ENCODE assay signal across 8 cellular contexts in genomic region chr12:46523863-46524770, GRCh38.
DNase-seq lines count a peak whose midpoint lies in the region; ATAC-seq and TF ChIP-seq lines count a peak whose summit lies in the region.

No MANE protein-coding gene starts in this region.

- no peaks in the 10 kb centered on the region for H3K79me2 ChIP-seq in mammary epithelial cell (ENCODE audit: insufficient read depth, low read length)

- dilution Hi-C loops in mammary epithelial cell (cut with HindIII; ENCODE audit: low sequenced_read_pairs): no loop called here

- H3K4me3 ChIP-seq in mammary epithelial cell (replicated peaks in 1 of 3; ENCODE audit: insufficient read depth in 1 of 3, low read depth in 2 of 3, low read length in 3 of 3): no peak overlapping the region

- H3K4me2 ChIP-seq in mammary epithelial cell (ENCODE audit: insufficient read depth, low read depth, low read length): no peak overlapping the region

- no peaks in the 10 kb centered on the region for H3K27me3 Mint-ChIP-seq in natural killer cell (ENCODE audit: low read depth in 2 of 2)

- peak overlapping the region; percentile 67 to 86 for H3K27ac Mint-ChIP-seq in natural killer cell

- no peaks in the 10 kb centered on the region for H3K36me3 ChIP-seq in mammary epithelial cell (ENCODE audit: insufficient read depth, low read length)

- H3K27me3 ChIP-seq in mammary epithelial cell (ENCODE audit: insufficient read depth, low read length): no peaks in the 10 kb centered on the region

- H3K9me3 Mint-ChIP-seq in natural killer cell: no peaks in the 10 kb centered on the region

- TF ChIP-seq CTCF in mammary epithelial cell (conservative IDR thresholded peaks at IDR 0.05 in 1 of 2, IDR thresholded peaks at IDR 0.05 in 1 of 2; ENCODE audit: extremely low read depth in 1 of 2, insufficient read depth in 1 of 2, low read depth in 1 of 2, low read length in 2 of 2): no peak
- TF ChIP-seq CTCF in natural killer cell (IDR thresholded peaks at IDR 0.05): no peak

- in situ Hi-C loops in mammary epithelial cell (cut with MboI; ENCODE audit: low sequenced_read_pairs in 2 of 2): no loop called here

- peaks cover 29 to 52% of the 10 kb centered on the region in 2 donors for H3K4me1 Mint-ChIP-seq in natural killer cell

- no peak overlapping the region for H3K27ac ChIP-seq in mammary epithelial cell (ENCODE audit: insufficient read depth, low read depth, low read length)

- H4K20me1 ChIP-seq in mammary epithelial cell (ENCODE audit: insufficient read depth, low read length): no peaks in the 10 kb centered on the region

- 69% methylated on average over 10 of the region's 10 CpGs for WGBS in mammary epithelial cell (ENCODE audit: low coverage, missing lambda C conversion rate)

- DNase-seq in ELR (ENCODE audit: low read depth) (peak; percentile 100), mammary epithelial cell (peak; percentile 94), natural killer cell (no peak), NCI-H146 (lab: John Stamatoyannopoulos, UW) (no peak), NCI-H1930 (lab: John Stamatoyannopoulos, UW) (no peak)

- peak overlapping the region; percentile 17 for H3K4me3 Mint-ChIP-seq in natural killer cell

- H3K9me3 ChIP-seq in mammary epithelial cell (replicated peaks; ENCODE audit: insufficient read depth, low read length): no peaks in the 10 kb centered on the region

- intact Hi-C loops in mammary epithelial cell (cut with micrococcal nuclease) (no loop called here), natural killer cell (cut with micrococcal nuclease) (no loop called here)

- H3K36me3 Mint-ChIP-seq in natural killer cell: peaks cover 17% of the 10 kb centered on the region

- CTCF ChIA-PET in mammary epithelial cell (lab: Charles Lee; ENCODE audit: low non-redundant PET): no interaction called here

- BruUV-seq in mammary epithelial cell (replicated peaks; lab: Mats Ljungman, UMichigan): TSS peak; percentile 90

- ATAC-seq in SK-N-SH treated with all-trans-retinoic acid at 6 μM for 48 hours: peak; percentile 86
- peak in 2 of 3 donors; percentile 25 to 55 for ATAC-seq in natural killer cell
- no peak for ATAC-seq in GM21390 (IDR thresholded peaks at IDR 0.05; ENCODE audit: unreplicated experiment)
- ATAC-seq in GM18870 (IDR thresholded peaks at IDR 0.05; ENCODE audit: unreplicated experiment): no peak

- H3K9ac ChIP-seq in mammary epithelial cell (ENCODE audit: insufficient read depth, low read length): no peak overlapping the region

- H3K4me1 ChIP-seq in mammary epithelial cell (ENCODE audit: insufficient read depth, low read length): peaks cover 14% of the 10 kb centered on the region

- peak overlapping the region; percentile 46 for H2AFZ ChIP-seq in mammary epithelial cell (ENCODE audit: low read depth, low read length)

TF ChIP-seq in SK-N-SH treated with all-trans-retinoic acid at 6 μM for 48 hours, 23 proteins besides CTCF, POLR2A, EP300 and RAD21:
- no peak for TF ChIP-seq ZNF8 (CRISPR knock-in tag; IDR thresholded peaks at IDR 0.05)
- no peak; the same call in 1 of the 2 replicates for TF ChIP-seq POU6F1 (CRISPR knock-in tag; IDR thresholded peaks at IDR 0.05; ENCODE audit: borderline replicate concordance, low read depth)
- no peak for TF ChIP-seq CSRNP3 (CRISPR knock-in tag; IDR thresholded peaks at IDR 0.05)
- TF ChIP-seq PATZ1 (CRISPR knock-in tag; IDR thresholded peaks at IDR 0.05; ENCODE audit: borderline replicate concordance): no peak
- TF ChIP-seq ZFP30 (CRISPR knock-in tag; IDR thresholded peaks at IDR 0.05): no peak
- no peak for TF ChIP-seq BACH2 (CRISPR knock-in tag; IDR thresholded peaks at IDR 0.05; ENCODE audit: borderline replicate concordance)
- no peak for TF ChIP-seq PPARA (CRISPR knock-in tag; IDR thresholded peaks at IDR 0.05; ENCODE audit: borderline replicate concordance)
- TF ChIP-seq ZNF565 (CRISPR knock-in tag; conservative IDR thresholded peaks at IDR 0.05; ENCODE audit: low read depth): no peak
- TF ChIP-seq SNAI2 (CRISPR knock-in tag; IDR thresholded peaks at IDR 0.05): no peak
- TF ChIP-seq TSHZ2 (CRISPR knock-in tag; IDR thresholded peaks at IDR 0.05): no peak
- TF ChIP-seq TOX (CRISPR knock-in tag; IDR thresholded peaks at IDR 0.05; ENCODE audit: borderline replicate concordance): no peak
- no peak for TF ChIP-seq RARB (CRISPR knock-in tag; IDR thresholded peaks at IDR 0.05)
- TF ChIP-seq ISL1 (CRISPR knock-in tag; IDR thresholded peaks at IDR 0.05): no peak
- TF ChIP-seq ZFP3 (CRISPR knock-in tag; IDR thresholded peaks at IDR 0.05): no peak
- no peak for TF ChIP-seq ARNTL (CRISPR knock-in tag; IDR thresholded peaks at IDR 0.05; ENCODE audit: borderline replicate concordance, low read depth)
- TF ChIP-seq ESRRG (CRISPR knock-in tag; IDR thresholded peaks at IDR 0.05): no peak

Comparison
In these comparisons a context has a peak if more than half of its experiments do, and no peak if none do; other contexts are left out.
1. DNase-seq: peak in ELR (single experiment) and mammary epithelial cell (single experiment); none in natural killer cell (single experiment), NCI-H146 (single experiment) and NCI-H1930 (0 of 2).
2. ATAC-seq: peak in SK-N-SH treated with all-trans-retinoic acid at 6 μM for 48 hours (single experiment) and natural killer cell (2 of 3); none in GM21390 (single experiment) and GM18870 (single experiment).